ENCODE assay signal across 9 cellular contexts in the genomic region with DNA sequence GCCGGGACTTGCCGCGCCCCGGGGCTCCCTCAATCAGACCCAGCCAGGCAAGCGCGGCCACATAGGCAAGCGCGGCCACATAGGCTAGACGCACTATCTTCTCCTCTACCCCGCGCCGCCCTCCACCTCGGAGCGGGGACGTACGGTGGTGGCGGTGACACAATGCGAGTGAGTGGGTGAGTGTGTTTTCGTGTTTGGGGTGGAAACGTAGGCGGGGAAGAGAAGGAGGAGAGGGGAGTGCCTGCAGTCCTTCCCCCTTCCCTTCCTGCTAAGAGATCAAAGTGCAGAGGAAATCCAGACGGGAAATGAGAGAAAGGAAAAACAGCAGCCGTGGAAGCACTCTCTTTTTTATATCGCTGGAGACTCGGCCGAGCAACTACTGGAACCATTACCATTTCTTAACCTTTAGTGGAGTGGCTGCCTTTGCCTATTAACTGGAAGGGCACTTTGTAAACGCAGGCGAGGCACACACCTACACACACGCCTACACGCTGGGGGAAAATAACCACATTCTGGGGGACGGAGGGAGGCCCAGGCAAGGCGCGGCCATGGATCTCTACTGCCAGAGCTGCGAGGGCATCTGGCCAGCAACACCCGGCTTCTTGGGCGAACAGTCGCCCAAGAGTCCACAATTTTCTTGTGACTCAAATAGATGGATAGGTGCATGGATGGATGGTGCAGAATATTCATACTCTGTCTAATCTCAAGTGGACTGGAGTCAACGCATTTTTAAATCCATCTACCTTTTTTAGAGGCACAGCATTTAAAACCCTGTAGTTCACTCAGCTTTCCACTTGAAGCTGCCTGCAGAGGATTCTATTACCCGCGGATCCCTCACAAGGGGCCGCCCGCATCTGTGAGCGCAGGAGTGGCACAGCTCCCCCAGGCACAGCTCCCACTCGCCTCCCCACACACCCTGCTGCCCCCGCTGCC. TPM values are rescaled to one million over a fixed set of nuclear protein-coding genes. Genes with fewer than 3 reads are reported as not detected.
A peak's percentile ranks its signal among the peaks of the same experiment; 100 is the strongest.
DNase-seq lines count a peak whose midpoint lies in the region; ATAC-seq, FAIRE-seq and TF ChIP-seq lines count a peak whose summit lies in the region.
"Had no signal": no experiment of that assay in that cellular context is flagged by ENCODE, and none has a peak within 500 bp of the region (broad histone marks: within the 10 kb centered on the region; RNA-seq: fewer than 3 reads in every experiment).

No MANE protein-coding gene starts in this region.

- peak overlapping the region; percentile 19 for H2AK5ac ChIP-seq in mesenchymal stem cell (ENCODE audit: low read length, severe bottlenecking)

- peak overlapping the region; percentile 22 to 65 (median 51) for H3K4me3 ChIP-seq in endothelial cell of umbilical vein (replicated peaks in 1 of 3; ENCODE audit: insufficient read depth in 1 of 3, low read depth in 1 of 3, low read length in 3 of 3)
- peak overlapping the region; percentile 88 to 98 for H3K4me3 ChIP-seq in mesenchymal stem cell (ENCODE audit: insufficient read depth in 1 of 2, low read depth in 1 of 2, low read length in 2 of 2)
- H3K4me3 ChIP-seq: PC-9 had no signal

- peak overlapping the region; percentile 89 for H4K8ac ChIP-seq in mesenchymal stem cell (ENCODE audit: low read length)

- TF ChIP-seq CTCF in HFFc6 (IDR thresholded peaks at IDR 0.05) (no peak), endothelial cell of umbilical vein (IDR thresholded peaks at IDR 0.05; ENCODE audit: extremely low read depth in 1 of 2, insufficient read depth in 1 of 2, low read depth in 1 of 2, low read length in 2 of 2) (no peak)
- TF ChIP-seq CTCF in CD4-positive, alpha-beta T cell (IDR thresholded peaks at IDR 0.05): no peak

- POLR2A ChIA-PET in endothelial cell of umbilical vein (lab: Charles Lee): interaction anchor here (0.7 kb wide), 1 partner anchor 11 kb away, joined by 3 read pairs; no protein-coding TSS in a partner anchor
- POLR2A ChIA-PET in CD4-positive, alpha-beta T cell (lab: Charles Lee): no interaction called here

- DNase-seq in HFFc6: no peak
- peak; percentile 51 for DNase-seq in RCC 7860 (ENCODE audit: low spot score)
- DNase-seq in endothelial cell of umbilical vein (ENCODE audit: low read depth, low spot score): peak; percentile 66
- peak; percentile 82 for DNase-seq in mesenchymal stem cell
- peak; percentile 35 for DNase-seq in urothelium cell line (ENCODE audit: low spot score)
- DNase-seq in CD4-positive, alpha-beta T cell: no peak

- H3K4ac ChIP-seq in mesenchymal stem cell (ENCODE audit: low read depth in 1 of 2, low read length in 2 of 2): peak overlapping the region; percentile 73 to 88

- dilution Hi-C loops in endothelial cell of umbilical vein (cut with MboI; ENCODE audit: extremely low pct_ligation_motif_present, low sequenced_read_pairs): no loop called here

- H3K27me3 ChIP-seq in endothelial cell of umbilical vein (ENCODE audit: control insufficient read depth in 2 of 2, insufficient read depth in 2 of 2, low read length in 2 of 2): no peaks in the 10 kb centered on the region
- peaks cover 0 to 8% of the 10 kb centered on the region in 2 experiments for H3K27me3 ChIP-seq in mesenchymal stem cell (ENCODE audit: control insufficient read depth in 1 of 2, insufficient read depth in 1 of 2, low read length in 2 of 2)
- H3K27me3 ChIP-seq in CD4-positive, alpha-beta T cell (ENCODE audit: control insufficient read depth, insufficient read depth, low read length): peaks cover 40% of the 10 kb centered on the region

- no peaks in the 10 kb centered on the region for H3K36me3 Mint-ChIP-seq in HFFc6 (ENCODE audit: low read depth)
- H3K36me3 Mint-ChIP-seq in CD4-positive, alpha-beta T cell (ENCODE audit: low read depth): no peaks in the 10 kb centered on the region

- peaks cover 19% of the 10 kb centered on the region for H3K4me1 ChIP-seq in endothelial cell of umbilical vein (ENCODE audit: control insufficient read depth, extremely low read depth, insufficient read depth, low read length)
- H3K4me1 ChIP-seq in mesenchymal stem cell (ENCODE audit: control insufficient read depth, insufficient read depth, low read depth, low read length): no peaks in the 10 kb centered on the region

- H3K27ac ChIP-seq in endothelial cell of umbilical vein (ENCODE audit: insufficient read depth, low read depth, low read length): peak overlapping the region; percentile 22
- H3K27ac ChIP-seq in mesenchymal stem cell (ENCODE audit: low read length, poor library complexity, severe bottlenecking): peak overlapping the region; percentile 92
- no peak overlapping the region for H3K27ac ChIP-seq in CD4-positive, alpha-beta T cell (ENCODE audit: low read depth, low read length)
- H3K27ac ChIP-seq: PC-9 had no signal

- H3K9me3 Mint-ChIP-seq in HFFc6: peaks cover 4% of the 10 kb centered on the region
- H3K9me3 Mint-ChIP-seq in CD4-positive, alpha-beta T cell: no peaks in the 10 kb centered on the region

- H3K4me2 ChIP-seq in endothelial cell of umbilical vein (ENCODE audit: insufficient read depth, low read length) (peak overlapping the region; percentile 72), mesenchymal stem cell (ENCODE audit: low read length, poor library complexity, severe bottlenecking) (peak overlapping the region; percentile 84)

- H3K27ac Mint-ChIP-seq in HFFc6: peak overlapping the region; percentile 85; the same call in 1 of the 2 replicates
- H3K27ac Mint-ChIP-seq in CD4-positive, alpha-beta T cell: no peak overlapping the region

- peak; percentile 54 for TF ChIP-seq POLR2A in endothelial cell of umbilical vein (IDR thresholded peaks at IDR 0.05; ENCODE audit: low read depth, low read length)

- peak overlapping the region; percentile 38 to 66 for H2BK12ac ChIP-seq in mesenchymal stem cell (ENCODE audit: low read length in 2 of 2)

- peak overlapping the region; percentile 71 for H2BK5ac ChIP-seq in mesenchymal stem cell (ENCODE audit: low read depth, low read length, poor library complexity, severe bottlenecking)

- H3K9ac ChIP-seq in endothelial cell of umbilical vein (replicated peaks; ENCODE audit: extremely low read depth, insufficient read depth, low read length): peak overlapping the region; percentile 53
- peak overlapping the region; percentile 88 for H3K9ac ChIP-seq in mesenchymal stem cell (ENCODE audit: low read length)

- intact Hi-C loops in endothelial cell of umbilical vein (cut with micrococcal nuclease): loop anchor here (1.0 to 5.0 kb wide), 5 partner anchors 76 to 605 kb away; no protein-coding TSS in a partner anchor
- intact Hi-C loops in CD4-positive, alpha-beta T cell (cut with DNase I, micrococcal nuclease): no loop called here

- H3K9me3 ChIP-seq in endothelial cell of umbilical vein (replicated peaks; ENCODE audit: control insufficient read depth, insufficient read depth, low read length): no peaks in the 10 kb centered on the region
- no peaks in the 10 kb centered on the region for H3K9me3 ChIP-seq in mesenchymal stem cell (ENCODE audit: control insufficient read depth, low read length)
- H3K9me3 ChIP-seq in CD4-positive, alpha-beta T cell (ENCODE audit: control insufficient read depth, low read length): no peaks in the 10 kb centered on the region

- no peaks in the 10 kb centered on the region for H3K79me2 ChIP-seq in endothelial cell of umbilical vein (ENCODE audit: control insufficient read depth, insufficient read depth, low read length)

- H4K91ac ChIP-seq in mesenchymal stem cell (ENCODE audit: low read length): peak overlapping the region; percentile 78

- CTCF ChIA-PET in endothelial cell of umbilical vein (lab: Charles Lee): interaction anchor here (0.7 to 2.5 kb wide), 10 partner anchors 11 to 671 kb away, joined by 3 to 15 read pairs (median 4); no protein-coding TSS in a partner anchor
- CTCF ChIA-PET in CD4-positive, alpha-beta T cell (lab: Charles Lee): no interaction called here

- H2AFZ ChIP-seq in endothelial cell of umbilical vein (ENCODE audit: low read depth, low read length): peak overlapping the region; percentile 96
- H2AFZ ChIP-seq in mesenchymal stem cell (ENCODE audit: low read depth, low read length): peak overlapping the region; percentile 20
- H2AFZ ChIP-seq: PC-9 had no signal

- H3K79me1 ChIP-seq in mesenchymal stem cell (replicated peaks; ENCODE audit: low read length, poor library complexity, severe bottlenecking): peaks cover 1% of the 10 kb centered on the region

- no peaks in the 10 kb centered on the region for H4K20me1 ChIP-seq in endothelial cell of umbilical vein (replicated peaks; ENCODE audit: control insufficient read depth, extremely low read depth, insufficient read depth, low read length)

- no peaks in the 10 kb centered on the region for H3K9me1 ChIP-seq in endothelial cell of umbilical vein (replicated peaks; ENCODE audit: control insufficient read depth, extremely low read depth, insufficient read depth, low read length)

- under 1% methylated on average over 27 of the region's 45 CpGs for WGBS in mesenchymal stem cell

- H3K23ac ChIP-seq in mesenchymal stem cell (ENCODE audit: low read length in 2 of 2): peak overlapping the region in 1 of 2 experiments; percentile 34

- H3K4me3 Mint-ChIP-seq in HFFc6: peak overlapping the region; percentile 89
- no peak overlapping the region for H3K4me3 Mint-ChIP-seq in CD4-positive, alpha-beta T cell

- peaks cover 3% of the 10 kb centered on the region; the same call in 1 of the 2 replicates for H3K27me3 Mint-ChIP-seq in HFFc6 (ENCODE audit: insufficient read depth)
- peaks cover 49% of the 10 kb centered on the region for H3K27me3 Mint-ChIP-seq in CD4-positive, alpha-beta T cell

- no peaks in the 10 kb centered on the region for H3K36me3 ChIP-seq in endothelial cell of umbilical vein (ENCODE audit: control insufficient read depth in 2 of 2, extremely low read depth in 1 of 2, insufficient read depth in 2 of 2, low read length in 2 of 2)
- H3K36me3 ChIP-seq in mesenchymal stem cell (ENCODE audit: control insufficient read depth in 1 of 2, insufficient read depth in 2 of 2, low read depth in 1 of 2, low read length in 2 of 2): no peaks in the 10 kb centered on the region

- H3K14ac ChIP-seq in mesenchymal stem cell (ENCODE audit: low read length in 2 of 2): peak overlapping the region in 1 of 2 experiments; percentile 73

- no peak for ATAC-seq in HG02938 (IDR thresholded peaks at IDR 0.05; ENCODE audit: unreplicated experiment)
- ATAC-seq in HG03135 (IDR thresholded peaks at IDR 0.05; ENCODE audit: unreplicated experiment): no peak
- ATAC-seq in CD4-positive, alpha-beta T cell (ENCODE audit: poor library complexity): no peak

- H2BK15ac ChIP-seq in mesenchymal stem cell (ENCODE audit: low read depth, poor library complexity, severe bottlenecking): peak overlapping the region; percentile 62

- TSS peak; percentile 58 for BruUV-seq in endothelial cell of umbilical vein (replicated peaks; lab: Mats Ljungman, UMichigan)

- peak overlapping the region; percentile 65 for H2BK120ac ChIP-seq in mesenchymal stem cell (ENCODE audit: low read depth, low read length)

- H3K4me1 Mint-ChIP-seq in HFFc6 (ENCODE audit: low read depth): peaks cover 13% of the 10 kb centered on the region; the same call in 1 of the 2 replicates
- no peaks in the 10 kb centered on the region for H3K4me1 Mint-ChIP-seq in CD4-positive, alpha-beta T cell (ENCODE audit: low read depth)

- no peak for FAIRE-seq in RCC 7860 (lab: Jason Lieb, UNC)
- FAIRE-seq in endothelial cell of umbilical vein (lab: Jason Lieb, UNC): no peak
- peak; percentile 97 for FAIRE-seq in urothelium cell line (lab: Jason Lieb, UNC)

- peak overlapping the region; percentile 89 to 92 for H3K18ac ChIP-seq in mesenchymal stem cell (ENCODE audit: low read depth in 1 of 2, low read length in 2 of 2)

RNA-seq across cellular contexts. Expression of gene EDIL3, which starts 2.1 kb away (rescaled TPM):
- 10 to 100 TPM in 4 of 6 experiments, 1 to 10 TPM in 2; 3.0 to 52.7 (median 47.5) TPM for total RNA-seq in HFFc6 (2021; fragmentation: NEBNext Ultra II Directional; extraction: Animal tissue kit (Norgen Biotek cat#: 25700))
- total RNA-seq in endothelial cell of umbilical vein: 28.8 and 41.2 TPM in 2 replicates
- 6.5 and 9.1 TPM in 2 replicates for polyA plus RNA-seq in endothelial cell of umbilical vein
- 12.0 and 13.4 TPM in 2 replicates for polyA plus RNA-seq in endothelial cell of umbilical vein (2011; cell fraction: cytosol; rRNA removed)
- 8.6 and 13.8 TPM in 2 replicates for polyA plus RNA-seq in endothelial cell of umbilical vein (2011; cell fraction: nucleus; rRNA removed)
- 41.6 TPM in 2 replicates for polyA plus RNA-seq in endothelial cell of umbilical vein (2012)
- 20.0 and 21.2 TPM in 2 replicates for polyA minus RNA-seq in endothelial cell of umbilical vein
- not detected for polyA minus RNA-seq in endothelial cell of umbilical vein (2011; cell fraction: cytosol; rRNA and poly(A)+ RNA removed)
- 21.2 and 28.5 TPM in 2 replicates for polyA minus RNA-seq in endothelial cell of umbilical vein (2011; cell fraction: nucleus; rRNA and poly(A)+ RNA removed)
- polyA plus RNA-seq in mesenchymal stem cell (2013, experiment 1 of 2): 166 TPM
- polyA plus RNA-seq in mesenchymal stem cell (2013, experiment 2 of 2): 180 TPM
- not detected for total RNA-seq in CD4-positive, alpha-beta T cell

Comparison
In these comparisons a context has a peak if more than half of its experiments do, and no peak if none do; other contexts are left out.
1. DNase-seq: peak in RCC 7860 (single experiment), endothelial cell of umbilical vein (single experiment), mesenchymal stem cell (single experiment) and urothelium cell line (single experiment); none in HFFc6 (single experiment) and CD4-positive, alpha-beta T cell (0 of 10).